Comparison of ENCODE assay signal across 1 cellular context in genomic region chr2:70301344-70302194, GRCh38.
A peak's percentile ranks its signal among the peaks of the same experiment; 100 is the strongest.
TF ChIP-seq lines count a peak whose summit lies in the region.

FAM136A (minus strand) TSS chr2:70302067; CDS start chr2:70302011, 56 bp downstream.

TF ChIP-seq in HepG2, 621 proteins besides CTCF, POLR2A, EP300 and RAD21 (continued from another document and continues in another):
- TF ChIP-seq PHF5A (CRISPR knock-in tag; IDR thresholded peaks at IDR 0.05; ENCODE audit: low read depth, unreplicated experiment) (no peak), TEF (CRISPR knock-in tag; IDR thresholded peaks at IDR 0.05) (peak; percentile 22), PAXIP1 (CRISPR knock-in tag; conservative IDR thresholded peaks at IDR 0.05) (peak; percentile 51), ZBTB7B (CRISPR knock-in tag; IDR thresholded peaks at IDR 0.05) (peak; percentile 96), CREB3 (CRISPR knock-in tag; IDR thresholded peaks at IDR 0.05) (peak; percentile 96), CHD4 (IDR thresholded peaks at IDR 0.05; ENCODE audit: borderline replicate concordance, low read length) (peak; percentile 48; the same call in 1 of the 2 replicates), ZNF800 (CRISPR knock-in tag; IDR thresholded peaks at IDR 0.05) (peak; percentile 83), ZNF770 (CRISPR knock-in tag; IDR thresholded peaks at IDR 0.05) (0 out of 2 replicates have a peak, but pooled peaks have one; percentile 12), MYPOP (CRISPR knock-in tag; IDR thresholded peaks at IDR 0.05) (peak; percentile 81), ZNF672 (CRISPR knock-in tag; IDR thresholded peaks at IDR 0.05) (no peak; the same call in 1 of the 2 replicates), NAIF1 (CRISPR knock-in tag; IDR thresholded peaks at IDR 0.05; ENCODE audit: borderline replicate concordance) (no peak; the same call in 1 of the 2 replicates), NFRKB (IDR thresholded peaks at IDR 0.05) (no peak), GPBP1L1 (CRISPR knock-in tag; IDR thresholded peaks at IDR 0.05) (no peak), ZNF839 (CRISPR knock-in tag; IDR thresholded peaks at IDR 0.05; ENCODE audit: borderline replicate concordance) (peak; percentile 27; the same call in 1 of the 2 replicates), RBFOX2 (IDR thresholded peaks at IDR 0.05; ENCODE audit: low read depth, low read length) (peak; percentile 96), ZNF724P (CRISPR knock-in tag; IDR thresholded peaks at IDR 0.05; ENCODE audit: borderline replicate concordance) (no peak; the same call in 1 of the 2 replicates), SAP130 (CRISPR knock-in tag; IDR thresholded peaks at IDR 0.05; ENCODE audit: low read depth) (peak; percentile 59), REL (CRISPR knock-in tag; conservative IDR thresholded peaks at IDR 0.05) (no peak), ZNF572 (CRISPR knock-in tag; IDR thresholded peaks at IDR 0.05) (no peak), ZNF24 (IDR thresholded peaks at IDR 0.05) (no peak), TIGD3 (CRISPR knock-in tag; IDR thresholded peaks at IDR 0.05; ENCODE audit: borderline replicate concordance) (peak; percentile 78), ATF5 (CRISPR knock-in tag; IDR thresholded peaks at IDR 0.05; ENCODE audit: low read depth) (no peak; the same call in 1 of the 2 replicates), ATF3 (CRISPR knock-in tag; IDR thresholded peaks at IDR 0.05) (0 out of 2 replicates have a peak, but pooled peaks have one; percentile 4), TSC22D2 (CRISPR knock-in tag; IDR thresholded peaks at IDR 0.05; ENCODE audit: borderline replicate concordance) (peak; percentile 82; the same call in 1 of the 2 replicates), CEBPB (IDR thresholded peaks at IDR 0.05; ENCODE audit: borderline replicate concordance, low read depth, low read length) (no peak), YEATS2 (CRISPR knock-in tag; IDR thresholded peaks at IDR 0.05; ENCODE audit: borderline replicate concordance) (peak; percentile 61; the same call in 1 of the 2 replicates), ZNF280D (CRISPR knock-in tag; IDR thresholded peaks at IDR 0.05) (peak; percentile 91)
